In genomic region chr15:39465843-39466242, GRCh38 we compare ENCODE assay signal across 1 cellular context.
TF ChIP-seq lines count a peak whose summit lies in the region.

No MANE protein-coding gene starts in this region.

TF ChIP-seq in WTC11, 78 proteins besides CTCF, POLR2A, EP300 and RAD21 (continued from another document):
- no peak for TF ChIP-seq ZBTB21 (CRISPR knock-in tag; IDR thresholded peaks at IDR 0.05; ENCODE audit: borderline replicate concordance)
- no peak for TF ChIP-seq KAT7 (CRISPR knock-in tag; IDR thresholded peaks at IDR 0.05; ENCODE audit: borderline replicate concordance)
- no peak for TF ChIP-seq PRRX2 (CRISPR knock-in tag; IDR thresholded peaks at IDR 0.05)
- no peak for TF ChIP-seq ZNF396 (CRISPR knock-in tag; IDR thresholded peaks at IDR 0.05; ENCODE audit: borderline replicate concordance)
